Comparison of ENCODE assay signal across 8 cellular contexts in the genomic region with DNA sequence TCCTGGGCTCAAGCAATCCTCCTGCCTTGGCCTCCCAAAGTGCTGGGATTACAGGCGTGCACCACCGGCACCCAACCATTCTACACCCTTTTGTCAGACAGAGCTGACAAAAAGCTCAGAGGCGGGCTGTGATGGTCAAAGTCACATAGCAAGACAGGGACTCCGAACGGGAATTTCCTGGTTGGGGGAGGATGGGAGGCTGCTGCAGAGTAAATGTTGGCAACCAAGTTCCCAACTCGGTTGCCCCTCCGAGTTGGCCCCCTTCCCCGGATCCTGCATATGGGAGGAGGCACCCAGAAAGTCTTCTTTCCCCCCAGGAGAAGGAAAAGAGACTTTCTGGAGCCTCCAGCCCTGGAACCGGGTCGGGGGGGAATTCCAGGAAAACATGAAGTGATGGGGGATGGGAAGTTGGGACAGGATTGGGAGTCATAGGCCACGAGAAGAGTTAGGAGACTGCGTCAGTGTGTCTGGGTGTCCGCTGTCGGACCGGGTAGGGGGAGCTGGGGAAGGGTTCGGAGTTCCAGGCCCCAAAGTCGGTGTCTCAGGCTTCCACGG. TPM values are rescaled to one million over a fixed set of nuclear protein-coding genes. Genes with fewer than 3 reads are reported as not detected.
A peak's percentile ranks its signal among the peaks of the same experiment; 100 is the strongest.
DNase-seq lines count a peak whose midpoint lies in the region; ATAC-seq, FAIRE-seq and TF ChIP-seq lines count a peak whose summit lies in the region.

No MANE protein-coding gene starts in this region.

- H3K27ac Mint-ChIP-seq in HFFc6 (peak overlapping the region; percentile 98), astrocyte (ENCODE audit: unreplicated experiment) (peak overlapping the region; percentile 91)

- H3K4me3 Mint-ChIP-seq in HFFc6 (peak overlapping the region; percentile 94), astrocyte (ENCODE audit: unreplicated experiment) (peak overlapping the region; percentile 98)

- FAIRE-seq in astrocyte (lab: Jason Lieb, UNC): no peak

- peaks cover 31% of the 10 kb centered on the region for H3K4me1 ChIP-seq in astrocyte (ENCODE audit: insufficient read depth, low read length)

- peaks cover 27% of the 10 kb centered on the region for H3K79me2 ChIP-seq in astrocyte (ENCODE audit: insufficient read depth, low read length)

- H3K4me1 Mint-ChIP-seq in HFFc6 (ENCODE audit: low read depth) (peaks cover 45% of the 10 kb centered on the region), astrocyte (ENCODE audit: low read depth, unreplicated experiment) (peaks cover 36% of the 10 kb centered on the region)

- H3K36me3 ChIP-seq in astrocyte (ENCODE audit: insufficient read depth, low read length): peaks cover 13% of the 10 kb centered on the region

- peak overlapping the region; percentile 85 for H3K27ac ChIP-seq in astrocyte (ENCODE audit: low read depth, low read length)

- H3K27me3 ChIP-seq in astrocyte (ENCODE audit: insufficient read depth, low read length): no peaks in the 10 kb centered on the region

- no peak for ATAC-seq in GM18907 (IDR thresholded peaks at IDR 0.05; ENCODE audit: unreplicated experiment)

- H3K36me3 Mint-ChIP-seq in HFFc6 (ENCODE audit: low read depth) (peaks cover 11% of the 10 kb centered on the region), astrocyte (ENCODE audit: low read depth, unreplicated experiment) (peaks cover 6% of the 10 kb centered on the region)

- H3K9ac ChIP-seq in astrocyte (ENCODE audit: low read length): peak overlapping the region; percentile 97

- no peak for TF ChIP-seq CTCF in HFFc6 (IDR thresholded peaks at IDR 0.05)
- TF ChIP-seq CTCF in astrocyte (IDR thresholded peaks at IDR 0.05; ENCODE audit: insufficient read depth, low read depth, low read length): no peak

- peak overlapping the region; percentile 73 for H2AFZ ChIP-seq in astrocyte (ENCODE audit: low read depth, low read length)

- H3K9me3 ChIP-seq in astrocyte (ENCODE audit: insufficient read depth, low read depth, low read length): no peaks in the 10 kb centered on the region

- H3K27me3 Mint-ChIP-seq in HFFc6 (ENCODE audit: insufficient read depth) (peaks cover 29% of the 10 kb centered on the region), astrocyte (ENCODE audit: low read depth, unreplicated experiment) (no peaks in the 10 kb centered on the region)

- peaks cover 52% of the 10 kb centered on the region for H4K20me1 ChIP-seq in astrocyte (ENCODE audit: insufficient read depth, low read length)

- peak overlapping the region; percentile 99 for H3K4me2 ChIP-seq in astrocyte (ENCODE audit: low read length)

- peak overlapping the region; percentile 86 for H3K4me3 ChIP-seq in astrocyte (ENCODE audit: insufficient read depth, low read depth, low read length)

- H3K9me3 Mint-ChIP-seq in HFFc6: no peaks in the 10 kb centered on the region
- no peaks in the 10 kb centered on the region for H3K9me3 Mint-ChIP-seq in astrocyte (ENCODE audit: unreplicated experiment)

- no peak for DNase-seq in HFFc6
- no peak for DNase-seq in astrocyte (ENCODE audit: low read depth)
- DNase-seq in iris pigment epithelial cell (ENCODE audit: low read depth): peak; percentile 50
- peak; percentile 50 for DNase-seq in stromal cell of bone marrow (ENCODE audit: low read depth)
- DNase-seq in NCI-H2107 (lab: John Stamatoyannopoulos, UW): no peak
- no peak for DNase-seq in pons (ENCODE audit: low spot score)
- no peak for DNase-seq in NCI-H446 (lab: John Stamatoyannopoulos, UW)

RNA-seq across cellular contexts. Expression of gene SELENOM, which starts 0.6 kb away (rescaled TPM):
- 100 to 1,000 TPM; 237 to 356 (median 265) TPM for total RNA-seq in HFFc6 (2021; fragmentation: NEBNext Ultra II Directional; extraction: Animal tissue kit (Norgen Biotek cat#: 25700))
- total RNA-seq in astrocyte: 157 and 205 TPM in 2 replicates

RNA-seq across cellular contexts. Expression of gene INPP5J, which starts 16.0 kb away (rescaled TPM):
- 1 to 10 TPM in 4 of 6 experiments, under 1 TPM in 2; 0.69 to 1.6 (median 1.0) TPM for total RNA-seq in HFFc6 (2021; fragmentation: NEBNext Ultra II Directional; extraction: Animal tissue kit (Norgen Biotek cat#: 25700))
- total RNA-seq in astrocyte: 3.0 and 3.3 TPM in 2 replicates

RNA-seq across cellular contexts. Expression of gene SMTN, which starts 25.6 kb away (rescaled TPM):
- 100 to 1,000 TPM; 201 to 329 (median 246) TPM for total RNA-seq in HFFc6 (2021; fragmentation: NEBNext Ultra II Directional; extraction: Animal tissue kit (Norgen Biotek cat#: 25700))
- 97.5 and 98.9 TPM in 2 replicates for total RNA-seq in astrocyte

RNA-seq across cellular contexts. Expression of gene PLA2G3, which starts 33.6 kb away (rescaled TPM):
- under 1 TPM in 1 of 6 experiments, not detected in 5; 0.05 TPM for total RNA-seq in HFFc6 (2021; fragmentation: NEBNext Ultra II Directional; extraction: Animal tissue kit (Norgen Biotek cat#: 25700))
- not detected in 2 replicates for total RNA-seq in astrocyte

RNA-seq across cellular contexts. Expression of gene RNF185, which starts 53.3 kb away (rescaled TPM):
- 10 to 100 TPM; 28.1 to 34.2 (median 30.0) TPM for total RNA-seq in HFFc6 (2021; fragmentation: NEBNext Ultra II Directional; extraction: Animal tissue kit (Norgen Biotek cat#: 25700))
- total RNA-seq in astrocyte: 28.9 and 29.3 TPM in 2 replicates

Comparison
In these comparisons a context has a peak if more than half of its experiments do, and no peak if none do; other contexts are left out.
1. DNase-seq: peak in iris pigment epithelial cell (single experiment) and stromal cell of bone marrow (single experiment); none in HFFc6 (single experiment), astrocyte (single experiment), NCI-H2107 (single experiment), pons (single experiment) and NCI-H446 (0 of 2).